ENCODE assay signal across 13 cellular contexts in the genomic region with DNA sequence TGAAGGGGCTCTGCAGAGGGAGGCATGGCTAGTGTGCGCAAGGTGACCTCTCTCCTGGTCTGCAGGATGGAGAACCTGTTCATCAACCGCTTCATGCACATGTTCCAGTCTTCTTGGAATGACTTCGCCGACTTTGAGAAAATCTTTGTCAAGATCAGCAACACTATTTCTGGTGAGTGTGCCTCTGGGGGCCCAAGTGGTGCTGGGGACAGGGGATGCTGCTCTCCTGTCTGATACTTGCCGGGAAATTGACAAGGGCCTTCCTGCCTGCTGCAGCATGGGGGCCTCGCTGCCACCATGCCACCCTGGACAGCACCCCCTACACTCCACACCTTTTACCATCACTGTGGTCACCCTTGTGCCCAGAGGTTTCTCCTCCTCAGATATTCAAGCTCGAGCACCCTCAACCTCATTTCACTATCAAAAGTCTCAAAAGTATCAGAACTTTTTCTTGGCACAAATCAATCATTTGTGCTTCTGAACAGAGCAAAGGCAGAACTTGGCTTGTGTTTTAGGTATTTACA. TPM values are rescaled to one million over a fixed set of nuclear protein-coding genes. Genes with fewer than 3 reads are reported as not detected.
"Had no signal": no experiment of that assay in that cellular context is flagged by ENCODE, and none has a peak within 500 bp of the region (broad histone marks: within the 10 kb centered on the region; RNA-seq: fewer than 3 reads in every experiment).

No MANE protein-coding gene starts in this region.

- H3K36me3 Mint-ChIP-seq: natural killer cell had no signal

- DNase-seq: activated effector memory CD4-positive, alpha-beta T cell treated with anti-CD3 and anti-CD28 coated beads, Interleukin-2, amount 50 U/mL, for 16 hours; activated T-cell treated with anti-CD3 and anti-CD28 coated beads, Interleukin-2, amount 50 U/mL, for 1 hour; effector CD4-positive, alpha-beta T cell; foreskin melanocyte; heart left ventricle; natural killer cell; occipital lobe; psoas muscle; sigmoid colon; stimulated activated CD4-positive, alpha-beta T cell treated with anti-CD3 and anti-CD28 coated beads, Interleukin-2, amount 100 ng/mL, for 24 hours had no signal

- H3K27me3 Mint-ChIP-seq: stimulated activated naive CD8-positive, alpha-beta T cell treated with anti-CD3 and anti-CD28 coated beads, Interleukin-15, Interleukin-2, amounts not matched to agents 100 ng/mL and 50 ng/mL, for 24 hours had no signal

- H3K27ac Mint-ChIP-seq: stimulated activated naive CD8-positive, alpha-beta T cell treated with anti-CD3 and anti-CD28 coated beads, Interleukin-15, Interleukin-2, amounts not matched to agents 100 ng/mL and 50 ng/mL, for 24 hours had no signal

- H3K9me3 ChIP-seq: heart left ventricle, psoas muscle, sigmoid colon had no signal

- H3K4me3 Mint-ChIP-seq: natural killer cell; stimulated activated naive CD8-positive, alpha-beta T cell treated with anti-CD3 and anti-CD28 coated beads, Interleukin-15, Interleukin-2, amounts not matched to agents 100 ng/mL and 50 ng/mL, for 24 hours had no signal

- H3K9me3 Mint-ChIP-seq: natural killer cell; stimulated activated naive CD8-positive, alpha-beta T cell treated with anti-CD3 and anti-CD28 coated beads, Interleukin-15, Interleukin-2, amounts not matched to agents 100 ng/mL and 50 ng/mL, for 24 hours had no signal

- FAIRE-seq: colon had no signal

- H3K36me3 ChIP-seq: heart left ventricle, sigmoid colon had no signal

- ATAC-seq: heart left ventricle, natural killer cell, psoas muscle had no signal

- H3K4me3 ChIP-seq: heart left ventricle, psoas muscle, sigmoid colon had no signal

- H3K27ac ChIP-seq: psoas muscle had no signal

RNA-seq across cellular contexts. Expression of a gene that starts 50.0 kb away (rescaled TPM):
- total RNA-seq: lung microvascular endothelial cell had no signal
